1 cellular context compared by ENCODE assay signal in genomic region chr15:40893733-40894688, GRCh38.
TF ChIP-seq lines count a peak whose summit lies in the region.

Gene VPS18, plus strand, starts transcription at chr15:40894450. Its CDS starts 319 bp downstream, at chr15:40894769.

TF ChIP-seq in WTC11, 78 proteins besides CTCF, POLR2A, EP300 and RAD21 (continued from another document):
- TF ChIP-seq AFF4 (CRISPR knock-in tag; IDR thresholded peaks at IDR 0.05; ENCODE audit: borderline replicate concordance), result no peak
- TF ChIP-seq USF2 (CRISPR knock-in tag; IDR thresholded peaks at IDR 0.05), result peak; percentile 91
- TF ChIP-seq ATF1 (CRISPR knock-in tag; IDR thresholded peaks at IDR 0.05), result no peak
- TF ChIP-seq TEAD1 (CRISPR knock-in tag; IDR thresholded peaks at IDR 0.05), result 0 out of 2 replicates have a peak, but pooled peaks have one; percentile 21
- no peak for TF ChIP-seq NR3C1 (CRISPR knock-in tag; conservative IDR thresholded peaks at IDR 0.05; ENCODE audit: low read depth)
- TF ChIP-seq FOXP4 (CRISPR knock-in tag; IDR thresholded peaks at IDR 0.05), result peak; percentile 83
- peak; percentile 91 for TF ChIP-seq MAX (CRISPR knock-in tag; IDR thresholded peaks at IDR 0.05)
- peak; percentile 92 for TF ChIP-seq FOXK1 (CRISPR knock-in tag; IDR thresholded peaks at IDR 0.05)
- no peak for TF ChIP-seq ZNF423 (CRISPR knock-in tag; IDR thresholded peaks at IDR 0.05)
- no peak for TF ChIP-seq ZNF532 (CRISPR knock-in tag; IDR thresholded peaks at IDR 0.05; ENCODE audit: borderline replicate concordance)
TF ChIP-seq in WTC11: peak in this region for 15.
